Comparison of ENCODE assay signal across 1 cellular context in genomic region chr20:38997622-38998021, GRCh38.
TF ChIP-seq lines count a peak whose summit lies in the region.

No MANE protein-coding gene starts in this region.

TF ChIP-seq in H1, 55 proteins besides CTCF, POLR2A, EP300 and RAD21 (continued from another document):
- TF ChIP-seq, protein P1, sequence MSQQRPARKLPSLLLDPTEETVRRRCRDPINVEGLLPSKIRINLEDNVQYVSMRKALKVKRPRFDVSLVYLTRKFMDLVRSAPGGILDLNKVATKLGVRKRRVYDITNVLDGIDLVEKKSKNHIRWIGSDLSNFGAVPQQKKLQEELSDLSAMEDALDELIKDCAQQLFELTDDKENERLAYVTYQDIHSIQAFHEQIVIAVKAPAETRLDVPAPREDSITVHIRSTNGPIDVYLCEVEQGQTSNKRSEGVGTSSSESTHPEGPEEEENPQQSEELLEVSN (IDR thresholded peaks at IDR 0.05), result no peak
- TF ChIP-seq ZNF274 (IDR thresholded peaks at IDR 0.05; ENCODE audit: borderline replicate concordance, extremely low read depth, low read length) (no peak), HDAC6 (IDR thresholded peaks at IDR 0.05; ENCODE audit: low read depth, low read length) (no peak), TEAD4 (IDR thresholded peaks at IDR 0.05; ENCODE audit: low read depth, low read length) (no peak)
TF ChIP-seq in H1: peak in this region for 0.
